In genomic region chr15:89858661-89859458, GRCh38 we compare ENCODE assay signal across 1 cellular context.
A peak's percentile ranks its signal among the peaks of the same experiment; 100 is the strongest.
TF ChIP-seq lines count a peak whose summit lies in the region.

No MANE protein-coding gene starts in this region.

TF ChIP-seq in HepG2, 621 proteins besides CTCF, POLR2A, EP300 and RAD21 (continues in another document):
- TF ChIP-seq HNF4A (CRISPR knock-in tag; IDR thresholded peaks at IDR 0.05) (peak; percentile 67), STAT6 (CRISPR knock-in tag; IDR thresholded peaks at IDR 0.05; ENCODE audit: borderline replicate concordance) (no peak), NCOA5 (CRISPR knock-in tag; IDR thresholded peaks at IDR 0.05) (no peak), GATAD2A (CRISPR knock-in tag; IDR thresholded peaks at IDR 0.05) (peak; percentile 85), TSC22D2 (CRISPR knock-in tag; IDR thresholded peaks at IDR 0.05; ENCODE audit: borderline replicate concordance) (no peak), TBX3 (IDR thresholded peaks at IDR 0.05; ENCODE audit: borderline replicate concordance) (peak; percentile 42; the same call in 1 of the 2 replicates), BCL6 (CRISPR knock-in tag; IDR thresholded peaks at IDR 0.05) (peak; percentile 51), CC2D1A (CRISPR knock-in tag; IDR thresholded peaks at IDR 0.05) (no peak), SRF (IDR thresholded peaks at IDR 0.05; ENCODE audit: low read depth, low read length) (no peak), GMEB1 (CRISPR knock-in tag; IDR thresholded peaks at IDR 0.05; ENCODE audit: borderline replicate concordance) (no peak), ZNF138 (CRISPR knock-in tag; IDR thresholded peaks at IDR 0.05; ENCODE audit: low read depth) (no peak), GTF2F1 (IDR thresholded peaks at IDR 0.05; ENCODE audit: low read length) (no peak), SALL2 (CRISPR knock-in tag; IDR thresholded peaks at IDR 0.05) (no peak), FOXK2 (IDR thresholded peaks at IDR 0.05) (no peak), MYPOP (CRISPR knock-in tag; IDR thresholded peaks at IDR 0.05) (peak; percentile 19; the same call in 1 of the 2 replicates), TOE1 (CRISPR knock-in tag; IDR thresholded peaks at IDR 0.05) (no peak), CREB3 (CRISPR knock-in tag; IDR thresholded peaks at IDR 0.05) (no peak), ASH2L (IDR thresholded peaks at IDR 0.05; ENCODE audit: insufficient read length, low read depth, low read length) (no peak), ARID3A (IDR thresholded peaks at IDR 0.05; ENCODE audit: low read depth, low read length) (peak; percentile 65), SOX6 (IDR thresholded peaks at IDR 0.05) (no peak), SOX6 (CRISPR knock-in tag; IDR thresholded peaks at IDR 0.05) (peak; percentile 48; the same call in 1 of the 2 replicates), ZNF460 (CRISPR knock-in tag; IDR thresholded peaks at IDR 0.05; ENCODE audit: borderline replicate concordance) (no peak), THAP7 (CRISPR knock-in tag; IDR thresholded peaks at IDR 0.05) (no peak), SOX5 (CRISPR knock-in tag; IDR thresholded peaks at IDR 0.05; ENCODE audit: borderline replicate concordance) (peak; percentile 60; the same call in 1 of the 2 replicates), ZZZ3 (CRISPR knock-in tag; IDR thresholded peaks at IDR 0.05; ENCODE audit: borderline replicate concordance) (no peak), NR2C2 (CRISPR knock-in tag; IDR thresholded peaks at IDR 0.05; ENCODE audit: borderline replicate concordance) (peak; percentile 32; the same call in 1 of the 2 replicates), MXD4 (CRISPR knock-in tag; IDR thresholded peaks at IDR 0.05) (no peak), ZBTB20 (CRISPR knock-in tag; IDR thresholded peaks at IDR 0.05; ENCODE audit: borderline replicate concordance, low read depth) (no peak), ZNF337 (CRISPR knock-in tag; IDR thresholded peaks at IDR 0.05; ENCODE audit: borderline replicate concordance, low read depth) (no peak), KMT2B (CRISPR knock-in tag; IDR thresholded peaks at IDR 0.05) (no peak), KDM2A (CRISPR knock-in tag; IDR thresholded peaks at IDR 0.05; ENCODE audit: borderline replicate concordance, low read depth) (no peak), MIER3 (CRISPR knock-in tag; IDR thresholded peaks at IDR 0.05; ENCODE audit: borderline replicate concordance) (no peak), ARID2 (CRISPR knock-in tag; IDR thresholded peaks at IDR 0.05; ENCODE audit: borderline replicate concordance) (no peak), SNAI1 (CRISPR knock-in tag; IDR thresholded peaks at IDR 0.05; ENCODE audit: borderline replicate concordance) (no peak)
- TF ChIP-seq, protein P1, sequence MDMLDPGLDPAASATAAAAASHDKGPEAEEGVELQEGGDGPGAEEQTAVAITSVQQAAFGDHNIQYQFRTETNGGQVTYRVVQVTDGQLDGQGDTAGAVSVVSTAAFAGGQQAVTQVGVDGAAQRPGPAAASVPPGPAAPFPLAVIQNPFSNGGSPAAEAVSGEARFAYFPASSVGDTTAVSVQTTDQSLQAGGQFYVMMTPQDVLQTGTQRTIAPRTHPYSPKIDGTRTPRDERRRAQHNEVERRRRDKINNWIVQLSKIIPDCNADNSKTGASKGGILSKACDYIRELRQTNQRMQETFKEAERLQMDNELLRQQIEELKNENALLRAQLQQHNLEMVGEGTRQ (IDR thresholded peaks at IDR 0.05; ENCODE audit: low read depth, low read length), result no peak
- TF ChIP-seq, protein P1 (CRISPR knock-in tag; IDR thresholded peaks at IDR 0.05; ENCODE audit: borderline replicate concordance), result no peak
- TF ChIP-seq, protein P2, sequence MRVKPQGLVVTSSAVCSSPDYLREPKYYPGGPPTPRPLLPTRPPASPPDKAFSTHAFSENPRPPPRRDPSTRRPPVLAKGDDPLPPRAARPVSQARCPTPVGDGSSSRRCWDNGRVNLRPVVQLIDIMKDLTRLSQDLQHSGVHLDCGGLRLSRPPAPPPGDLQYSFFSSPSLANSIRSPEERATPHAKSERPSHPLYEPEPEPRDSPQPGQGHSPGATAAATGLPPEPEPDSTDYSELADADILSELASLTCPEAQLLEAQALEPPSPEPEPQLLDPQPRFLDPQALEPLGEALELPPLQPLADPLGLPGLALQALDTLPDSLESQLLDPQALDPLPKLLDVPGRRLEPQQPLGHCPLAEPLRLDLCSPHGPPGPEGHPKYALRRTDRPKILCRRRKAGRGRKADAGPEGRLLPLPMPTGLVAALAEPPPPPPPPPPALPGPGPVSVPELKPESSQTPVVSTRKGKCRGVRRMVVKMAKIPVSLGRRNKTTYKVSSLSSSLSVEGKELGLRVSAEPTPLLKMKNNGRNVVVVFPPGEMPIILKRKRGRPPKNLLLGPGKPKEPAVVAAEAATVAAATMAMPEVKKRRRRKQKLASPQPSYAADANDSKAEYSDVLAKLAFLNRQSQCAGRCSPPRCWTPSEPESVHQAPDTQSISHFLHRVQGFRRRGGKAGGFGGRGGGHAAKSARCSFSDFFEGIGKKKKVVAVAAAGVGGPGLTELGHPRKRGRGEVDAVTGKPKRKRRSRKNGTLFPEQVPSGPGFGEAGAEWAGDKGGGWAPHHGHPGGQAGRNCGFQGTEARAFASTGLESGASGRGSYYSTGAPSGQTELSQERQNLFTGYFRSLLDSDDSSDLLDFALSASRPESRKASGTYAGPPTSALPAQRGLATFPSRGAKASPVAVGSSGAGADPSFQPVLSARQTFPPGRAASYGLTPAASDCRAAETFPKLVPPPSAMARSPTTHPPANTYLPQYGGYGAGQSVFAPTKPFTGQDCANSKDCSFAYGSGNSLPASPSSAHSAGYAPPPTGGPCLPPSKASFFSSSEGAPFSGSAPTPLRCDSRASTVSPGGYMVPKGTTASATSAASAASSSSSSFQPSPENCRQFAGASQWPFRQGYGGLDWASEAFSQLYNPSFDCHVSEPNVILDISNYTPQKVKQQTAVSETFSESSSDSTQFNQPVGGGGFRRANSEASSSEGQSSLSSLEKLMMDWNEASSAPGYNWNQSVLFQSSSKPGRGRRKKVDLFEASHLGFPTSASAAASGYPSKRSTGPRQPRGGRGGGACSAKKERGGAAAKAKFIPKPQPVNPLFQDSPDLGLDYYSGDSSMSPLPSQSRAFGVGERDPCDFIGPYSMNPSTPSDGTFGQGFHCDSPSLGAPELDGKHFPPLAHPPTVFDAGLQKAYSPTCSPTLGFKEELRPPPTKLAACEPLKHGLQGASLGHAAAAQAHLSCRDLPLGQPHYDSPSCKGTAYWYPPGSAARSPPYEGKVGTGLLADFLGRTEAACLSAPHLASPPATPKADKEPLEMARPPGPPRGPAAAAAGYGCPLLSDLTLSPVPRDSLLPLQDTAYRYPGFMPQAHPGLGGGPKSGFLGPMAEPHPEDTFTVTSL (CRISPR knock-in tag; IDR thresholded peaks at IDR 0.05; ENCODE audit: borderline replicate concordance), result peak; percentile 23; the same call in 1 of the 2 replicates
- TF ChIP-seq, protein P3, sequence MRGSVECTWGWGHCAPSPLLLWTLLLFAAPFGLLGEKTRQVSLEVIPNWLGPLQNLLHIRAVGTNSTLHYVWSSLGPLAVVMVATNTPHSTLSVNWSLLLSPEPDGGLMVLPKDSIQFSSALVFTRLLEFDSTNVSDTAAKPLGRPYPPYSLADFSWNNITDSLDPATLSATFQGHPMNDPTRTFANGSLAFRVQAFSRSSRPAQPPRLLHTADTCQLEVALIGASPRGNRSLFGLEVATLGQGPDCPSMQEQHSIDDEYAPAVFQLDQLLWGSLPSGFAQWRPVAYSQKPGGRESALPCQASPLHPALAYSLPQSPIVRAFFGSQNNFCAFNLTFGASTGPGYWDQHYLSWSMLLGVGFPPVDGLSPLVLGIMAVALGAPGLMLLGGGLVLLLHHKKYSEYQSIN (CRISPR knock-in tag; IDR thresholded peaks at IDR 0.05; ENCODE audit: borderline replicate concordance), result no peak
- TF ChIP-seq, protein P4, sequence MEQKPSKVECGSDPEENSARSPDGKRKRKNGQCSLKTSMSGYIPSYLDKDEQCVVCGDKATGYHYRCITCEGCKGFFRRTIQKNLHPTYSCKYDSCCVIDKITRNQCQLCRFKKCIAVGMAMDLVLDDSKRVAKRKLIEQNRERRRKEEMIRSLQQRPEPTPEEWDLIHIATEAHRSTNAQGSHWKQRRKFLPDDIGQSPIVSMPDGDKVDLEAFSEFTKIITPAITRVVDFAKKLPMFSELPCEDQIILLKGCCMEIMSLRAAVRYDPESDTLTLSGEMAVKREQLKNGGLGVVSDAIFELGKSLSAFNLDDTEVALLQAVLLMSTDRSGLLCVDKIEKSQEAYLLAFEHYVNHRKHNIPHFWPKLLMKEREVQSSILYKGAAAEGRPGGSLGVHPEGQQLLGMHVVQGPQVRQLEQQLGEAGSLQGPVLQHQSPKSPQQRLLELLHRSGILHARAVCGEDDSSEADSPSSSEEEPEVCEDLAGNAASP (CRISPR knock-in tag; IDR thresholded peaks at IDR 0.05; ENCODE audit: borderline replicate concordance), result 0 out of 2 replicates have a peak, but pooled peaks have one; percentile 25
- TF ChIP-seq, protein P5, sequence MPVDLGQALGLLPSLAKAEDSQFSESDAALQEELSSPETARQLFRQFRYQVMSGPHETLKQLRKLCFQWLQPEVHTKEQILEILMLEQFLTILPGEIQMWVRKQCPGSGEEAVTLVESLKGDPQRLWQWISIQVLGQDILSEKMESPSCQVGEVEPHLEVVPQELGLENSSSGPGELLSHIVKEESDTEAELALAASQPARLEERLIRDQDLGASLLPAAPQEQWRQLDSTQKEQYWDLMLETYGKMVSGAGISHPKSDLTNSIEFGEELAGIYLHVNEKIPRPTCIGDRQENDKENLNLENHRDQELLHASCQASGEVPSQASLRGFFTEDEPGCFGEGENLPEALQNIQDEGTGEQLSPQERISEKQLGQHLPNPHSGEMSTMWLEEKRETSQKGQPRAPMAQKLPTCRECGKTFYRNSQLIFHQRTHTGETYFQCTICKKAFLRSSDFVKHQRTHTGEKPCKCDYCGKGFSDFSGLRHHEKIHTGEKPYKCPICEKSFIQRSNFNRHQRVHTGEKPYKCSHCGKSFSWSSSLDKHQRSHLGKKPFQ (CRISPR knock-in tag; IDR thresholded peaks at IDR 0.05; ENCODE audit: insufficient replicate concordance), result no peak
